Comparison of ENCODE assay signal across 12 cellular contexts in the genomic region with DNA sequence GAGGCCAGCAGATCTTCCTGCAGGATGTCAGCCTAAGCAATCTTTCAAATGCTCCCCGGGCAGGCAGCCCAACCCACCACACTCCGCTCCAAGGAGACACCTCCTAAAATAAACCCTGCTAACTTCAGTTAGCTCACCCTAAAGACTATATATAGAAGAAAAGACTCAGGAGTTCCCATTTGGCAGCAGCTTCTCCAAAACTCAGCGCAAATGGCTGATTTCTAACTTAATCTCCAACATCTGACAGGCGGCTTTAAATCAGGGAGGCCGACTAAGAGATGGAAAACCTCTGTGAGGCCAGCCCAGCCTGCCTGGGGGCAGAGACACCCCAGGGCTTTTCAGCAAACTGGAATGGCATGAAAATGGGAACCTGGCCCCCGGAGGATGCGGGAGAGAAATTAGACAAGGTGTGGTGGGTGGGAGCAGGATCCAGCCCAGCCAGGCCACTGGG.
DNase-seq lines count a peak whose midpoint lies in the region; ATAC-seq and TF ChIP-seq lines count a peak whose summit lies in the region.
"Had no signal": no experiment of that assay in that cellular context is flagged by ENCODE, and none has a peak within 500 bp of the region (broad histone marks: within the 10 kb centered on the region; RNA-seq: fewer than 3 reads in every experiment).

No MANE protein-coding gene starts in this region.

- H2BK120ac ChIP-seq in trophoblast cell (ENCODE audit: insufficient read depth, low read length, poor library complexity), result no peak overlapping the region

- no peak overlapping the region for H3K18ac ChIP-seq in trophoblast cell (ENCODE audit: low read length)

- TF ChIP-seq CTCF in SK-N-SH (IDR thresholded peaks at IDR 0.05), result no peak
- no peak for TF ChIP-seq CTCF in cardiac muscle cell (IDR thresholded peaks at IDR 0.05; ENCODE audit: low read depth, low read length)

- H3K9me3 ChIP-seq in BLaER1 (no peaks in the 10 kb centered on the region), SK-N-SH (no peaks in the 10 kb centered on the region), cardiac muscle cell (ENCODE audit: low read depth) (no peaks in the 10 kb centered on the region), trophoblast cell (ENCODE audit: insufficient read depth, low read depth, low read length) (no peaks in the 10 kb centered on the region)

- POLR2A ChIA-PET in SK-N-SH (lab: Yijun Ruan, JAX), result interaction anchor here (0.6 kb wide), 1 partner anchor 16 kb away, joined by 3 read pairs; no protein-coding TSS in a partner anchor

- no peak overlapping the region for H4K8ac ChIP-seq in trophoblast cell (ENCODE audit: low read depth, low read length)

- peaks cover 43% of the 10 kb centered on the region for H3F3A ChIP-seq in SK-N-SH (replicated peaks; ENCODE audit: insufficient read depth)

- no peak overlapping the region for H2AK5ac ChIP-seq in trophoblast cell (ENCODE audit: low read length)

- no peak overlapping the region for H3K14ac ChIP-seq in trophoblast cell (ENCODE audit: low read length)

- H2BK5ac ChIP-seq in trophoblast cell (ENCODE audit: low read depth, low read length, poor library complexity), result peak overlapping the region; percentile 18

- H3K23ac ChIP-seq in trophoblast cell (ENCODE audit: low read length), result no peak overlapping the region

- H3K79me2 ChIP-seq in SK-N-SH (ENCODE audit: insufficient read depth) (peaks cover 100% of the 10 kb centered on the region), trophoblast cell (ENCODE audit: control insufficient read depth, insufficient read depth, low read length, poor library complexity) (no peaks in the 10 kb centered on the region)

- no peak overlapping the region for H4K12ac ChIP-seq in trophoblast cell (ENCODE audit: low read depth, low read length)

- H2BK12ac ChIP-seq in trophoblast cell (ENCODE audit: low read length), result no peak overlapping the region

- ATAC-seq in GM18867 (IDR thresholded peaks at IDR 0.05; ENCODE audit: unreplicated experiment), result no peak

- H3K9me2 ChIP-seq in SK-N-SH, result no peaks in the 10 kb centered on the region

- 24% methylated on average over 7 of the region's 7 CpGs for WGBS in SK-N-SH (ENCODE audit: low lambda C conversion rate)
- no CpG with 5 or more reads among the region's 7 CpGs for WGBS in trophoblast cell (ENCODE audit: extremely low coverage, insufficient coverage, insufficient read length)

- H3K4me1 ChIP-seq in BLaER1 (peaks cover 95% of the 10 kb centered on the region), SK-N-SH (ENCODE audit: control insufficient read depth in 1 of 2, insufficient read depth in 2 of 2, low read depth in 1 of 2, low read length in 1 of 2) (peaks cover 21 to 67% of the 10 kb centered on the region in 2 experiments; a peak in 3 of 4 replicates), cardiac muscle cell (ENCODE audit: low read depth) (peaks cover 72% of the 10 kb centered on the region), trophoblast cell (ENCODE audit: control insufficient read depth in 1 of 2, insufficient read depth in 2 of 2, low read length in 2 of 2) (peaks cover 17 to 23% of the 10 kb centered on the region in 2 experiments)

- H3K4me3 ChIP-seq in BLaER1, result no peak overlapping the region
- no peak overlapping the region for H3K4me3 ChIP-seq in SK-N-SH (ENCODE audit: low read depth in 2 of 2, low read length in 1 of 2)
- H3K4me3 ChIP-seq in cardiac muscle cell, result no peak overlapping the region
- H3K4me3 ChIP-seq in trophoblast cell (ENCODE audit: low read depth, low read length), result no peak overlapping the region

- H3K9ac ChIP-seq in BLaER1, result peak overlapping the region; percentile 66; the same call in 1 of the 2 replicates
- peak overlapping the region; percentile 16; the same call in 1 of the 2 replicates for H3K9ac ChIP-seq in SK-N-SH
- no peak overlapping the region for H3K9ac ChIP-seq in trophoblast cell (ENCODE audit: low read length)

- no peak overlapping the region for H3K4ac ChIP-seq in trophoblast cell (ENCODE audit: low read depth, low read length)

- H3K27me3 ChIP-seq in BLaER1 (no peaks in the 10 kb centered on the region), SK-N-SH (ENCODE audit: insufficient read depth) (no peaks in the 10 kb centered on the region), cardiac muscle cell (no peaks in the 10 kb centered on the region), trophoblast cell (ENCODE audit: insufficient read depth, low read length) (no peaks in the 10 kb centered on the region)

- H3K36me3 ChIP-seq in BLaER1 (no peaks in the 10 kb centered on the region), SK-N-SH (replicated peaks in 1 of 2; ENCODE audit: control insufficient read depth in 1 of 2, insufficient read depth in 2 of 2, low read length in 1 of 2) (no peaks in the 10 kb centered on the region), cardiac muscle cell (no peaks in the 10 kb centered on the region), trophoblast cell (ENCODE audit: control insufficient read depth in 1 of 2, insufficient read depth in 2 of 2, low read length in 2 of 2) (no peaks in the 10 kb centered on the region)

- DNase-seq in SK-N-SH, result peak; percentile 52
- peak; percentile 55 to 57 for DNase-seq in cardiac muscle cell (ENCODE audit: low read depth in 1 of 2, low spot score in 1 of 2)
- peak; percentile 27 to 51 for DNase-seq in trophoblast cell
- DNase-seq in kidney glomerular epithelial cell (lab: John Stamatoyannopoulos, UW), result no peak
- DNase-seq in NCI-H526 (lab: John Stamatoyannopoulos, UW), result no peak
- DNase-seq in activated CD4-positive, CD25-positive, alpha-beta regulatory T cell (lab: John Stamatoyannopoulos, UW), result no peak
- DNase-seq: activated CD4-positive, alpha-beta T cell treated with anti-CD3 and anti-CD28 coated beads for 48 hours; CD4-positive, CD25-positive, alpha-beta regulatory T cell; hippocampal formation; NCI-H774 had no signal

- peak; percentile 81 to 90; a peak in 3 of 4 replicates for TF ChIP-seq EP300 in SK-N-SH (IDR thresholded peaks at IDR 0.05; ENCODE audit: borderline replicate concordance in 1 of 2, low read depth in 1 of 2, low read length in 1 of 2)

- H3K79me1 ChIP-seq in trophoblast cell (ENCODE audit: low read length), result peaks cover 6% of the 10 kb centered on the region

- H2AFZ ChIP-seq in SK-N-SH (ENCODE audit: low read depth) (no peak overlapping the region), trophoblast cell (ENCODE audit: insufficient read depth, low read length, poor library complexity) (no peak overlapping the region)

- H4K20me1 ChIP-seq in BLaER1 (peaks cover 99% of the 10 kb centered on the region), SK-N-SH (ENCODE audit: insufficient read depth) (peaks cover 100% of the 10 kb centered on the region)

- peak overlapping the region; percentile 83 for H3K4me2 ChIP-seq in BLaER1
- H3K4me2 ChIP-seq in SK-N-SH, result peak overlapping the region; percentile 43
- H3K4me2 ChIP-seq in trophoblast cell (ENCODE audit: low read length), result peak overlapping the region; percentile 52

- CTCF ChIA-PET in SK-N-SH (lab: Yijun Ruan, JAX), result interaction anchor here (0.6 to 1.8 kb wide), 7 partner anchors 9 to 471 kb away, joined by 3 to 9 read pairs (median 3); no protein-coding TSS in a partner anchor

- TF ChIP-seq RAD21 in SK-N-SH (IDR thresholded peaks at IDR 0.05; ENCODE audit: low read length), result peak; percentile 9; the same call in 1 of the 2 replicates

- H4K91ac ChIP-seq in trophoblast cell (ENCODE audit: low read depth, low read length), result no peak overlapping the region

- H3K27ac ChIP-seq in BLaER1 (peak overlapping the region; percentile 49), SK-N-SH (ENCODE audit: low read depth in 2 of 2, low read length in 1 of 2) (peak overlapping the region; percentile 73 to 78), cardiac muscle cell (peak overlapping the region; percentile 95), trophoblast cell (ENCODE audit: low read depth, low read length) (peak overlapping the region; percentile 69)

TF ChIP-seq in SK-N-SH, 30 proteins besides CTCF, POLR2A, EP300 and RAD21 (continues in another document):
- TF ChIP-seq FOXJ3 (CRISPR knock-in tag; IDR thresholded peaks at IDR 0.05) (0 out of 2 replicates have a peak, but pooled peaks have one; percentile 8), FOSL2 (IDR thresholded peaks at IDR 0.05; ENCODE audit: borderline replicate concordance, low read depth) (peak; percentile 13; the same call in 1 of the 2 replicates), GATA2 (CRISPR knock-in tag; IDR thresholded peaks at IDR 0.05) (peak; percentile 89), JUND (IDR thresholded peaks at IDR 0.05) (peak; percentile 71), RXRA (IDR thresholded peaks at IDR 0.05; ENCODE audit: borderline replicate concordance, low read depth) (peak; percentile 62; the same call in 1 of the 2 replicates), RFX5 (IDR thresholded peaks at IDR 0.05; ENCODE audit: low read length) (no peak), YY1 (IDR thresholded peaks at IDR 0.05; ENCODE audit: low read depth) (no peak), TCF12 (IDR thresholded peaks at IDR 0.05) (peak; percentile 86), CHD2 (IDR thresholded peaks at IDR 0.05; ENCODE audit: low read length, partially characterized antibody) (peak; percentile 73), GABPA (IDR thresholded peaks at IDR 0.05; ENCODE audit: low read depth) (no peak), TEAD4 (IDR thresholded peaks at IDR 0.05; ENCODE audit: borderline replicate concordance, insufficient read depth) (peak; percentile 58; the same call in 1 of the 2 replicates)
- TF ChIP-seq, protein P1, sequence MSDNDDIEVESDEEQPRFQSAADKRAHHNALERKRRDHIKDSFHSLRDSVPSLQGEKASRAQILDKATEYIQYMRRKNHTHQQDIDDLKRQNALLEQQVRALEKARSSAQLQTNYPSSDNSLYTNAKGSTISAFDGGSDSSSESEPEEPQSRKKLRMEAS (IDR thresholded peaks at IDR 0.05; ENCODE audit: low read depth), result peak; percentile 32; the same call in 1 of the 2 replicates
- TF ChIP-seq, protein P2, sequence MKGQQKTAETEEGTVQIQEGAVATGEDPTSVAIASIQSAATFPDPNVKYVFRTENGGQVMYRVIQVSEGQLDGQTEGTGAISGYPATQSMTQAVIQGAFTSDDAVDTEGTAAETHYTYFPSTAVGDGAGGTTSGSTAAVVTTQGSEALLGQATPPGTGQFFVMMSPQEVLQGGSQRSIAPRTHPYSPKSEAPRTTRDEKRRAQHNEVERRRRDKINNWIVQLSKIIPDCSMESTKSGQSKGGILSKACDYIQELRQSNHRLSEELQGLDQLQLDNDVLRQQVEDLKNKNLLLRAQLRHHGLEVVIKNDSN (IDR thresholded peaks at IDR 0.05; ENCODE audit: borderline replicate concordance, low read depth), result no peak
- TF ChIP-seq, protein P3, sequence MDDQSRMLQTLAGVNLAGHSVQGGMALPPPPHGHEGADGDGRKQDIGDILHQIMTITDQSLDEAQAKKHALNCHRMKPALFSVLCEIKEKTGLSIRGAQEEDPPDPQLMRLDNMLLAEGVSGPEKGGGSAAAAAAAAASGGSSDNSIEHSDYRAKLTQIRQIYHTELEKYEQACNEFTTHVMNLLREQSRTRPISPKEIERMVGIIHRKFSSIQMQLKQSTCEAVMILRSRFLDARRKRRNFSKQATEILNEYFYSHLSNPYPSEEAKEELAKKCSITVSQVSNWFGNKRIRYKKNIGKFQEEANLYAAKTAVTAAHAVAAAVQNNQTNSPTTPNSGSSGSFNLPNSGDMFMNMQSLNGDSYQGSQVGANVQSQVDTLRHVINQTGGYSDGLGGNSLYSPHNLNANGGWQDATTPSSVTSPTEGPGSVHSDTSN (IDR thresholded peaks at IDR 0.05), result peak; percentile 97

Comparison
In these comparisons a context has a peak if more than half of its experiments do, and no peak if none do; other contexts are left out.
1. DNase-seq: peak in SK-N-SH (single experiment), cardiac muscle cell (2 of 2) and trophoblast cell (2 of 2); none in kidney glomerular epithelial cell (single experiment), NCI-H526 (0 of 2) and activated CD4-positive, CD25-positive, alpha-beta regulatory T cell (0 of 4).
2. Peak in every context shown above with its lines, with median percentiles within 50 percentile points of each other: H3K27ac ChIP-seq and H3K4me2 ChIP-seq.